In genomic region chr14:104996032-104996431, GRCh38 we compare ENCODE assay signal across 20 cellular contexts. TPM values are rescaled to one million over a fixed set of nuclear protein-coding genes. Genes with fewer than 3 reads are reported as not detected.
DNase-seq lines count a peak whose midpoint lies in the region; ATAC-seq and TF ChIP-seq lines count a peak whose summit lies in the region.
"Had no signal": no experiment of that assay in that cellular context is flagged by ENCODE, and none has a peak within 500 bp of the region (broad histone marks: within the 10 kb centered on the region; RNA-seq: fewer than 3 reads in every experiment).

No MANE protein-coding gene starts in this region.

- H3K27ac ChIP-seq in RWPE1 (peak overlapping the region; percentile 57), endodermal cell (ENCODE audit: low read depth, low read length) (no peak overlapping the region)
- H3K27ac ChIP-seq: HL-60 had no signal

- H3K27me3 ChIP-seq in endodermal cell (ENCODE audit: control insufficient read depth, insufficient read depth, low read length, poor library complexity, severe bottlenecking) = no peaks in the 10 kb centered on the region

- POLR2A ChIA-PET in RWPE1 (lab: Yijun Ruan, JAX; ENCODE audit: low non-redundant PET) = interaction anchor here (0.7 kb wide), 1 partner anchor 577 kb away, joined by 3 read pairs; no protein-coding TSS in a partner anchor

- 92 to 100% methylated on average over 5 of the region's 5 CpGs for WGBS in endodermal cell (ENCODE audit: insufficient coverage in 1 of 2, insufficient read length in 1 of 2), 2 experiments

- no peaks in the 10 kb centered on the region for H3K4me1 ChIP-seq in endodermal cell (ENCODE audit: control insufficient read depth, insufficient read depth, low read length)
- H3K4me1 ChIP-seq: Caco-2 had no signal

- no peak for DNase-seq in activated T-cell treated with anti-CD3 and anti-CD28 coated beads, Interleukin-2, amount 50 U/mL, for 24 hours
- no peak for DNase-seq in activated T-cell treated with anti-CD3 and anti-CD28 coated beads, Interleukin-2, amount 50 U/mL, for 1 hour
- DNase-seq in RWPE1 (ENCODE audit: low spot score) = no peak
- peak; percentile 34 for DNase-seq in endodermal cell
- no peak for DNase-seq in osteocyte (ENCODE audit: extremely low spot score, unreplicated experiment)
- DNase-seq in HFFc6 = no peak
- no peak for DNase-seq in dedifferentiated amniotic fluid mesenchymal stem cell (ENCODE audit: extremely low spot score)
- DNase-seq: 8988T; C1 segment of cervical spinal cord; Caco-2; CD4-positive, alpha-beta T cell; DMS153; DMS79; GDM1; GOT3; H9; IMR-90 had no signal

- H3K27me3 Mint-ChIP-seq in activated T-cell treated with anti-CD3 and anti-CD28 coated beads, Interleukin-2, amount 50 U/mL, for 24 hours = no peaks in the 10 kb centered on the region
- H3K27me3 Mint-ChIP-seq in endodermal cell (ENCODE audit: insufficient read depth) = no peaks in the 10 kb centered on the region
- no peaks in the 10 kb centered on the region for H3K27me3 Mint-ChIP-seq in osteocyte (ENCODE audit: unreplicated experiment)
- peaks cover 8% of the 10 kb centered on the region for H3K27me3 Mint-ChIP-seq in HFFc6 (ENCODE audit: insufficient read depth)
- H3K27me3 Mint-ChIP-seq: CD4-positive, alpha-beta T cell had no signal

- H3K36me3 ChIP-seq in endodermal cell (ENCODE audit: control insufficient read depth, insufficient read depth, low read length) = peaks cover 15% of the 10 kb centered on the region

- no peaks in the 10 kb centered on the region for H3K9me3 Mint-ChIP-seq in activated T-cell treated with anti-CD3 and anti-CD28 coated beads, Interleukin-2, amount 50 U/mL, for 24 hours
- H3K9me3 Mint-ChIP-seq in endodermal cell (no peaks in the 10 kb centered on the region), osteocyte (ENCODE audit: unreplicated experiment) (peaks cover 6% of the 10 kb centered on the region), HFFc6 (peaks cover 6% of the 10 kb centered on the region; the same call in 1 of the 2 replicates)
- H3K9me3 Mint-ChIP-seq: CD4-positive, alpha-beta T cell had no signal

- TF ChIP-seq CTCF in RWPE1 (conservative IDR thresholded peaks at IDR 0.05; ENCODE audit: low read depth) = no peak
- TF ChIP-seq CTCF in endodermal cell (conservative IDR thresholded peaks at IDR 0.05) = no peak
- TF ChIP-seq CTCF in osteocyte (IDR thresholded peaks at IDR 0.05) = no peak
- no peak for TF ChIP-seq CTCF in HFFc6 (IDR thresholded peaks at IDR 0.05)

- CTCF ChIA-PET in RWPE1 (lab: Yijun Ruan, JAX) = no interaction called here

- no peak overlapping the region for H3K9ac ChIP-seq in endodermal cell (ENCODE audit: extremely low read depth, low read length, poor library complexity, severe bottlenecking)

- H3K27ac Mint-ChIP-seq in activated T-cell treated with anti-CD3 and anti-CD28 coated beads, Interleukin-2, amount 50 U/mL, for 24 hours = peak overlapping the region; percentile 40
- H3K27ac Mint-ChIP-seq in endodermal cell (no peak overlapping the region), osteocyte (ENCODE audit: unreplicated experiment) (peak overlapping the region; percentile 23), HFFc6 (no peak overlapping the region)
- H3K27ac Mint-ChIP-seq: CD4-positive, alpha-beta T cell; H9 had no signal

- peaks cover 41% of the 10 kb centered on the region for H3K36me3 Mint-ChIP-seq in activated T-cell treated with anti-CD3 and anti-CD28 coated beads, Interleukin-2, amount 50 U/mL, for 24 hours (ENCODE audit: low read depth)
- peaks cover 40% of the 10 kb centered on the region for H3K36me3 Mint-ChIP-seq in endodermal cell (ENCODE audit: low read depth)
- H3K36me3 Mint-ChIP-seq in osteocyte (ENCODE audit: unreplicated experiment) = peaks cover 17% of the 10 kb centered on the region
- H3K36me3 Mint-ChIP-seq in HFFc6 (ENCODE audit: low read depth) = peaks cover 35% of the 10 kb centered on the region

- no peaks in the 10 kb centered on the region for H3K4me1 Mint-ChIP-seq in activated T-cell treated with anti-CD3 and anti-CD28 coated beads, Interleukin-2, amount 50 U/mL, for 24 hours (ENCODE audit: low read depth)
- H3K4me1 Mint-ChIP-seq in endodermal cell (no peaks in the 10 kb centered on the region), osteocyte (ENCODE audit: unreplicated experiment) (no peaks in the 10 kb centered on the region), HFFc6 (ENCODE audit: low read depth) (no peaks in the 10 kb centered on the region)
- H3K4me1 Mint-ChIP-seq: H9 had no signal

- H3K4me3 Mint-ChIP-seq in activated T-cell treated with anti-CD3 and anti-CD28 coated beads, Interleukin-2, amount 50 U/mL, for 24 hours = no peak overlapping the region
- no peak overlapping the region for H3K4me3 Mint-ChIP-seq in endodermal cell
- no peak overlapping the region for H3K4me3 Mint-ChIP-seq in osteocyte (ENCODE audit: unreplicated experiment)
- H3K4me3 Mint-ChIP-seq in HFFc6 = no peak overlapping the region
- H3K4me3 Mint-ChIP-seq: CD4-positive, alpha-beta T cell had no signal

- H3K4me3 ChIP-seq in endodermal cell (ENCODE audit: low read length) = no peak overlapping the region
- H3K4me3 ChIP-seq: K562 had no signal

- ATAC-seq in HG02678 (IDR thresholded peaks at IDR 0.05; ENCODE audit: unreplicated experiment) = no peak
- ATAC-seq: K562 had no signal

- peaks cover 5% of the 10 kb centered on the region for H3K9me3 ChIP-seq in endodermal cell (ENCODE audit: control insufficient read depth, low read length)
- H3K9me3 ChIP-seq: Caco-2 had no signal

RNA-seq across cellular contexts. Expression of gene CLBA1, which starts 10.4 kb away (rescaled TPM):
- total RNA-seq in endodermal cell (10 to 100 TPM; 11.2 to 12.5 TPM), osteocyte (7.5 and 7.7 TPM in 2 replicates)
- 9.8 TPM for polyA plus RNA-seq in endodermal cell (2013, experiment 1 of 2)
- polyA plus RNA-seq in endodermal cell (2013, experiment 2 of 2) = 9.0 TPM
- 10 to 100 TPM in 2 of 6 experiments, 1 to 10 TPM in 4; 5.9 to 12.3 (median 7.9) TPM for total RNA-seq in HFFc6 (2021; fragmentation: NEBNext Ultra II Directional; extraction: Animal tissue kit (Norgen Biotek cat#: 25700))

RNA-seq across cellular contexts. Expression of gene AHNAK2, which starts 17.9 kb away (rescaled TPM):
- total RNA-seq in endodermal cell (1 to 10 TPM in 1 of 2 donors, under 1 TPM in 1; 0.93 to 2.2 TPM), osteocyte (145 and 183 TPM in 2 replicates)
- polyA plus RNA-seq in endodermal cell (2013, experiment 1 of 2) = 3.5 TPM
- 3.0 TPM for polyA plus RNA-seq in endodermal cell (2013, experiment 2 of 2)
- total RNA-seq in HFFc6 (2021; fragmentation: NEBNext Ultra II Directional; extraction: Animal tissue kit (Norgen Biotek cat#: 25700)) = 10 to 100 TPM; 50.2 to 76.2 (median 73.7) TPM

RNA-seq across cellular contexts. Expression of gene CDCA4, which starts 24.9 kb away (rescaled TPM):
- total RNA-seq in endodermal cell (10 to 100 TPM; 46.6 to 65.1 TPM), osteocyte (14.6 and 17.4 TPM in 2 replicates)
- polyA plus RNA-seq in endodermal cell (2013, experiment 1 of 2) = 52.4 TPM
- 53.2 TPM for polyA plus RNA-seq in endodermal cell (2013, experiment 2 of 2)
- total RNA-seq in HFFc6 (2021; fragmentation: NEBNext Ultra II Directional; extraction: Animal tissue kit (Norgen Biotek cat#: 25700)) = 10 to 100 TPM; 11.6 to 20.3 (median 18.4) TPM

Comparison
In these comparisons a context has a peak if more than half of its experiments do, and no peak if none do; other contexts are left out.
1. H3K27ac Mint-ChIP-seq: peak in activated T-cell treated with anti-CD3 and anti-CD28 coated beads, Interleukin-2, amount 50 U/mL, for 24 hours (single experiment) and osteocyte (single experiment); none in endodermal cell (single experiment) and HFFc6 (single experiment).
2. RNA of gene AHNAK2, which starts 17.9 kb away (total RNA-seq): 145 to 183 TPM in osteocyte and 50.2 to 76.2 TPM in HFFc6; 0.93 to 2.2 TPM in endodermal cell; every median in the first group is over 10 times any median in the second.